Comparison of ENCODE assay signal across 22 cellular contexts in the genomic region with DNA sequence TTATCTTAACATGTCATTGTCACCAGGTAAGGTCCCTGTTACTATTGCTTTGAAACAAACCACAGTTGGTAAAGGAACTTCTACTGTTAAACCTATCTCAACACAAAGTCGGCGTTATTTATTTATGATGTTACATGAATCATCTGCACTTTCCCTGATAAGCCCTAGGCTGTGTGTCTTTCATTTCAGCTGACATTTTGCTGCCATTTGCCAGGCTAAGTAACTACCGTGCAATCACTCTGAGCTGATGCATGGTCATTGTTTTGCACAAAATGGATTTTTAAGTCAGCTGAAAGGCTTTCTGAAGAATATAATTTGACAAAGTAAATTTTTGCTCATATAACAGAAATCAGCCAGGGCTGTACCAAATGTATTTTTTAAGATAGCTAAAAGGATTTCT.
"Had no signal": no experiment of that assay in that cellular context is flagged by ENCODE, and none has a peak within 500 bp of the region (broad histone marks: within the 10 kb centered on the region; RNA-seq: fewer than 3 reads in every experiment).

No MANE protein-coding gene starts in this region.

- ATAC-seq: naive thymus-derived CD4-positive, alpha-beta T cell; WTC11 had no signal

- H3K9me3 ChIP-seq: thoracic aorta, vagina had no signal

- H3K4me3 Mint-ChIP-seq: activated naive CD8-positive, alpha-beta T cell treated with anti-CD3 and anti-CD28 coated beads, Interleukin-2, amount 10 ng/mL, durations not matched to agents 7 days and 5 days; activated T-cell treated with anti-CD3 and anti-CD28 coated beads, Interleukin-2, amount 50 U/mL, for 24 hours; dendritic cell treated with granulocyte-macrophage colony-stimulating factor and Interleukin-4, amounts not matched to agents 40 ng/mL and 50 ng/mL, for 4 days; immature natural killer cell; naive thymus-derived CD4-positive, alpha-beta T cell; type B pancreatic cell; WTC11 had no signal

- H3K4me1 ChIP-seq: left ventricle myocardium inferior, vagina had no signal

- H3K4me1 Mint-ChIP-seq: activated naive CD8-positive, alpha-beta T cell treated with anti-CD3 and anti-CD28 coated beads, Interleukin-2, amount 10 ng/mL, durations not matched to agents 7 days and 5 days; immature natural killer cell; naive thymus-derived CD4-positive, alpha-beta T cell; WTC11 had no signal

- H3K27ac Mint-ChIP-seq: activated naive CD8-positive, alpha-beta T cell treated with anti-CD3 and anti-CD28 coated beads, Interleukin-2, amount 10 ng/mL, durations not matched to agents 7 days and 5 days; activated T-cell treated with anti-CD3 and anti-CD28 coated beads, Interleukin-2, amount 50 U/mL, for 24 hours; activated T-helper 2 cell treated with anti-CD3 and anti-CD28 coated beads, Interferon-gamma antibody, Interleukin-2, Interleukin-4, amounts not matched to agents 10 μg/mL and 5 μg/mL and 100 μg/mL, durations not matched to agents 14 hours and 24 hours and 36 hours; dendritic cell treated with granulocyte-macrophage colony-stimulating factor and Interleukin-4, amounts not matched to agents 40 ng/mL and 50 ng/mL, for 4 days; immature natural killer cell; naive thymus-derived CD4-positive, alpha-beta T cell; progenitor cell of endocrine pancreas; type B pancreatic cell; WTC11 had no signal

- H3K36me3 ChIP-seq: cardiac muscle cell, left ventricle myocardium inferior, thoracic aorta, vagina had no signal

- H3K27me3 Mint-ChIP-seq: activated naive CD8-positive, alpha-beta T cell treated with anti-CD3 and anti-CD28 coated beads, Interleukin-2, amount 10 ng/mL, durations not matched to agents 7 days and 5 days; activated T-cell treated with anti-CD3 and anti-CD28 coated beads, Interleukin-2, amount 50 U/mL, for 24 hours; dendritic cell treated with granulocyte-macrophage colony-stimulating factor and Interleukin-4, amounts not matched to agents 40 ng/mL and 50 ng/mL, for 4 days; naive thymus-derived CD4-positive, alpha-beta T cell; progenitor cell of endocrine pancreas had no signal

- H3K27ac ChIP-seq: cardiac muscle cell, left ventricle myocardium inferior, thoracic aorta, vagina had no signal

- H3K4me3 ChIP-seq: cardiac muscle cell, left ventricle myocardium inferior, thoracic aorta, vagina had no signal

- DNase-seq: activated CD8-positive, alpha-beta memory T cell treated with anti-CD3 and anti-CD28 coated beads for 24 hours; activated CD8-positive, alpha-beta memory T cell treated with anti-CD3 and anti-CD28 coated beads, Interleukin-2, amount 50 U/mL, for 4 hours; activated naive CD4-positive, alpha-beta T cell treated with Interleukin-2 at 50 U/mL for 16 hours; activated naive CD8-positive, alpha-beta T cell treated with anti-CD3 and anti-CD28 coated beads, Interleukin-2, amount 10 ng/mL, durations not matched to agents 7 days and 5 days; activated T-cell treated with anti-CD3 and anti-CD28 coated beads, Interleukin-2, amount 50 U/mL, for 24 hours; amygdala; effector CD4-positive, alpha-beta T cell; erythroblast; foreskin fibroblast; immature natural killer cell; left ventricle myocardium inferior; naive thymus-derived CD4-positive, alpha-beta T cell; stimulated activated CD4-positive, alpha-beta T cell treated with anti-CD3 and anti-CD28 coated beads, Interleukin-2, amount 100 ng/mL, for 48 hours; stimulated activated naive CD4-positive, alpha-beta T cell had no signal

- H3K27me3 ChIP-seq: cardiac muscle cell, vagina had no signal

- H3K36me3 Mint-ChIP-seq: activated naive CD8-positive, alpha-beta T cell treated with anti-CD3 and anti-CD28 coated beads, Interleukin-2, amount 10 ng/mL, durations not matched to agents 7 days and 5 days; naive thymus-derived CD4-positive, alpha-beta T cell had no signal
